In genomic region chr7:92446869-92447238, GRCh38 we compare ENCODE assay signal across 8 cellular contexts. TPM values are rescaled to one million over a fixed set of nuclear protein-coding genes. Genes with fewer than 3 reads are reported as not detected.
DNase-seq lines count a peak whose midpoint lies in the region; ATAC-seq and TF ChIP-seq lines count a peak whose summit lies in the region.

No MANE protein-coding gene starts in this region.

- TF ChIP-seq CTCF in HCT116 (IDR thresholded peaks at IDR 0.05 in 2 of 3, conservative IDR thresholded peaks at IDR 0.05 in 1 of 3; ENCODE audit: borderline replicate concordance in 1 of 3, insufficient read depth in 1 of 3, low read depth in 2 of 3, low read length in 2 of 3) (no peak), WTC11 (IDR thresholded peaks at IDR 0.05) (no peak), left ventricle myocardium inferior (IDR thresholded peaks at IDR 0.05; ENCODE audit: borderline replicate concordance) (no peak), GM20000 (IDR thresholded peaks at IDR 0.05; ENCODE audit: extremely low read depth, missing control alignments) (no peak)

- no peaks in the 10 kb centered on the region for H4K20me1 ChIP-seq in HCT116 (ENCODE audit: insufficient read depth)

- peak overlapping the region; percentile 94 for H3K9ac ChIP-seq in HCT116 (ENCODE audit: low read length)

- no peak for TF ChIP-seq RAD21 in HCT116 (IDR thresholded peaks at IDR 0.05; ENCODE audit: low read depth)

- TF ChIP-seq POLR2A in HCT116 (IDR thresholded peaks at IDR 0.05; ENCODE audit: borderline replicate concordance, extremely low read depth, insufficient read depth, insufficient read length) = no peak

- H3K27ac Mint-ChIP-seq in WTC11 = no peak overlapping the region

- BruUV-seq in HCT116 (replicated peaks; lab: Mats Ljungman, UMichigan) = no TSS peak

- H3K27me3 ChIP-seq in HCT116 (ENCODE audit: insufficient read depth, low read length) (no peaks in the 10 kb centered on the region), left ventricle myocardium inferior (ENCODE audit: low read depth) (no peaks in the 10 kb centered on the region)

- H3K9me2 ChIP-seq in HCT116 (ENCODE audit: insufficient read depth) = no peaks in the 10 kb centered on the region

- intact Hi-C loops in HCT116 (cut with micrococcal nuclease) (loop anchor here (1.0 to 10.0 kb wide), 7 partner anchors 23 to 1362 kb away; partner anchors contain the start of genes ANKIB1, KRIT1, LRRD1 and MTERF1), left ventricle myocardium inferior (cut with micrococcal nuclease) (no loop called here)

- peaks cover 12 to 24% of the 10 kb centered on the region in 2 experiments for H3K36me3 ChIP-seq in HCT116 (ENCODE audit: control insufficient read depth in 1 of 2, insufficient read depth in 2 of 2, low read length in 2 of 2)
- peaks cover 28% of the 10 kb centered on the region for H3K36me3 ChIP-seq in left ventricle myocardium inferior

- peak overlapping the region; percentile 89 for H3K4me2 ChIP-seq in HCT116 (ENCODE audit: low read length)

- H3K4me1 Mint-ChIP-seq in WTC11 = peaks cover 9% of the 10 kb centered on the region

- CTCF ChIA-PET in HCT116 (lab: Charles Lee) (interaction anchor here (0.9 to 3.2 kb wide), 20 partner anchors 9 to 1992 kb away, joined by 3 to 24 read pairs (median 4); partner anchors contain the start of genes ANKIB1, KRIT1 and MTERF1), WTC11 (lab: Charles Lee) (interaction anchor here (0.6 to 6.1 kb wide), 33 partner anchors 8 to 890 kb away, joined by 3 to 177 read pairs (median 5); partner anchors contain the start of genes ANKIB1, CYP51A1, KRIT1 and LRRD1)

- H3K27me3 Mint-ChIP-seq in WTC11 (ENCODE audit: low read depth) = no peaks in the 10 kb centered on the region

- H3K9me3 ChIP-seq in HCT116 (ENCODE audit: control insufficient read depth in 1 of 2, insufficient read depth in 1 of 2, low read depth in 1 of 2, low read length in 2 of 2) (no peaks in the 10 kb centered on the region), left ventricle myocardium inferior (replicated peaks) (no peaks in the 10 kb centered on the region)

- H3K27ac ChIP-seq in HCT116 (ENCODE audit: low read depth, low read length) = no peak overlapping the region
- H3K27ac ChIP-seq in left ventricle myocardium inferior (replicated peaks) = peak overlapping the region; percentile 98
- peak overlapping the region in 17 of 21 experiments; percentile 88 to 99 (median 98) for H3K27ac ChIP-seq in skin epidermis

- DNase-seq in HCT116 (ENCODE audit: low read depth, low spot score) (no peak), WTC11 (ENCODE audit: low spot score) (no peak), left ventricle myocardium inferior (no peak), globus pallidus (ENCODE audit: low spot score) (no peak), GM20000 (ENCODE audit: low spot score) (no peak), GOT3 (lab: John Stamatoyannopoulos, UW) (no peak)

- H3K9me3 Mint-ChIP-seq in WTC11 = peaks cover 17% of the 10 kb centered on the region

- H3K4me1 ChIP-seq in HCT116 (ENCODE audit: control insufficient read depth in 1 of 2, insufficient read depth in 2 of 2, low read length in 2 of 2) (peaks cover 4 to 10% of the 10 kb centered on the region in 2 experiments; a peak in 3 of 4 replicates), left ventricle myocardium inferior (peaks cover 29% of the 10 kb centered on the region)

- RAD21 ChIA-PET in HCT116 (lab: Charles Lee; ENCODE audit: low non-redundant PET in 1 of 2, low total read pairs in 2 of 2, uncharacterized antibody in 2 of 2, unreplicated experiment in 2 of 2) = interaction anchor here (0.9 to 1.3 kb wide), 2 partner anchors 566 to 580 kb away, joined by 3 to 4 read pairs; no protein-coding TSS in a partner anchor

- POLR2A ChIA-PET in HCT116 (lab: Charles Lee) = interaction anchor here (0.5 to 1.3 kb wide), 3 partner anchors 9 to 566 kb away, joined by 3 to 6 read pairs (median 3); no protein-coding TSS in a partner anchor
- POLR2A ChIA-PET in WTC11 (lab: Charles Lee) = interaction anchor here (0.6 to 2.4 kb wide), 6 partner anchors 10 to 312 kb away, joined by 3 to 13 read pairs (median 8); partner anchors contain the start of genes ANKIB1, CYP51A1 and KRIT1

- H3K4me3 ChIP-seq in HCT116 (replicated peaks in 1 of 2; ENCODE audit: low read depth in 1 of 2, low read length in 2 of 2) = peak overlapping the region in 1 of 2 experiments; percentile 72; a peak in 3 of 4 replicates
- peak overlapping the region; percentile 100 for H3K4me3 ChIP-seq in left ventricle myocardium inferior
- H3K4me3 ChIP-seq in skin epidermis = peak overlapping the region in 6 of 7 experiments; percentile 77 to 95 (median 86)

- peak overlapping the region; percentile 83 for H2AFZ ChIP-seq in HCT116 (ENCODE audit: low read depth, low read length, poor library complexity, severe bottlenecking)

- ATAC-seq in HCT116 (peak; percentile 16), WTC11 (no peak; the same call in 1 of the 2 replicates)
- ATAC-seq in activated CD4-positive, CD25-positive, alpha-beta regulatory T cell treated with anti-CD3 and anti-CD28 coated beads, Interleukin-2, amount 50 U/mL, for 24 hours = no peak

- H3K36me3 Mint-ChIP-seq in WTC11 = peaks cover 26% of the 10 kb centered on the region

- peaks cover 28% of the 10 kb centered on the region for H3K79me2 ChIP-seq in HCT116 (ENCODE audit: insufficient read depth, low read length)

- peak overlapping the region; percentile 67 for H3K4me3 Mint-ChIP-seq in WTC11

TF ChIP-seq in HCT116, 20 proteins besides CTCF, POLR2A, EP300 and RAD21 (continues in another document):
- TF ChIP-seq EZH2phosphoT487 (IDR thresholded peaks at IDR 0.05; ENCODE audit: borderline replicate concordance) (no peak), YY1 (IDR thresholded peaks at IDR 0.05; ENCODE audit: extremely low read depth, insufficient replicate concordance, low read depth, low read length) (no peak), FOSL1 (IDR thresholded peaks at IDR 0.05; ENCODE audit: low read depth) (no peak), CBX3 (IDR thresholded peaks at IDR 0.05; ENCODE audit: low read depth) (no peak), REST (IDR thresholded peaks at IDR 0.05; ENCODE audit: low read depth) (no peak)

TF ChIP-seq in WTC11, 78 proteins besides CTCF, POLR2A, EP300 and RAD21:
- TF ChIP-seq STAT6 (CRISPR knock-in tag; conservative IDR thresholded peaks at IDR 0.05; ENCODE audit: low read depth) (no peak), ZNF416 (CRISPR knock-in tag; IDR thresholded peaks at IDR 0.05) (no peak)
TF ChIP-seq in WTC11: peak in this region for 0.

RNA-seq across cellular contexts. Expression of gene GATAD1, which starts 0.4 kb away (rescaled TPM):
- total RNA-seq in HCT116 (2021; ENCODE audit: unreplicated experiment) (23.9 TPM), WTC11 (2021) (34.4 to 37.6 TPM (median 36.4 TPM) in 3 replicates), left ventricle myocardium inferior (15.4 TPM)
- polyA plus RNA-seq in HCT116 (2012) = 9.5 and 12.1 TPM in 2 replicates

RNA-seq across cellular contexts. Expression of gene ERVW-1, which starts 30.9 kb away (rescaled TPM):
- total RNA-seq in HCT116 (2021; ENCODE audit: unreplicated experiment) (not detected), WTC11 (2021) (0.07 to 0.14 TPM in 2 of 3 replicates, not detected in the other), left ventricle myocardium inferior (not detected)
- 0.02 and 0.07 TPM in 2 replicates for polyA plus RNA-seq in HCT116 (2012)
